Comparison of ENCODE assay signal across 1 cellular context in the genomic region with DNA sequence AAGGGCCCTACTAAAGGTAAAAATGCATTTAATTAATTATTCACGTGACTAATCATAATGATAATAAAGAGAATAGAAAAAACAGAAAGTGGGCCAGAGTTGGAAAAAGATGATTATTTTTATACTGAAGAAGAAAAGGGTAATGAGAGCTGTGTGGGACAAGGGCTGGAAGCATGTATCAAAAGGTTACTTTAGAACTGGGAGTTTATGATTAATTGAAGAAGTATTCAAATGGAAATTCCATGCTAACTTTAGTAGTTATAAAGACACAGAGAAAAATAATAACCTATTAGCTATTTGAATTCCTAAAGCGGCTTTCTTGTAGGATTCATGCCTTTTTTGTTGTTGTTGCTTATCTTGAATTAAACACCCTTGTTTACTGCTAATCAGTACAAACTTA.
TF ChIP-seq lines count a peak whose summit lies in the region.

No MANE protein-coding gene starts in this region.

TF ChIP-seq in IMR-90, 13 proteins besides CTCF, POLR2A, EP300 and RAD21 (continued from another document):
- TF ChIP-seq MAFK (IDR thresholded peaks at IDR 0.05; ENCODE audit: low read depth, low read length) (no peak), RFX5 (IDR thresholded peaks at IDR 0.05; ENCODE audit: low read depth, low read length) (no peak), RCOR1 (IDR thresholded peaks at IDR 0.05; ENCODE audit: insufficient replicate concordance, low read length) (no peak), CHD1 (IDR thresholded peaks at IDR 0.05; ENCODE audit: low read depth, low read length) (no peak), SMC3 (IDR thresholded peaks at IDR 0.05; ENCODE audit: low read depth, low read length) (no peak), NFE2L2 (IDR thresholded peaks at IDR 0.05; ENCODE audit: low read depth, low read length) (no peak)
- TF ChIP-seq, protein P1, sequence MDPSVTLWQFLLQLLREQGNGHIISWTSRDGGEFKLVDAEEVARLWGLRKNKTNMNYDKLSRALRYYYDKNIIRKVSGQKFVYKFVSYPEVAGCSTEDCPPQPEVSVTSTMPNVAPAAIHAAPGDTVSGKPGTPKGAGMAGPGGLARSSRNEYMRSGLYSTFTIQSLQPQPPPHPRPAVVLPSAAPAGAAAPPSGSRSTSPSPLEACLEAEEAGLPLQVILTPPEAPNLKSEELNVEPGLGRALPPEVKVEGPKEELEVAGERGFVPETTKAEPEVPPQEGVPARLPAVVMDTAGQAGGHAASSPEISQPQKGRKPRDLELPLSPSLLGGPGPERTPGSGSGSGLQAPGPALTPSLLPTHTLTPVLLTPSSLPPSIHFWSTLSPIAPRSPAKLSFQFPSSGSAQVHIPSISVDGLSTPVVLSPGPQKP (IDR thresholded peaks at IDR 0.05; ENCODE audit: borderline replicate concordance, low read depth, low read length): no peak
